In genomic region chr1:12600880-12601633, GRCh38 we compare ENCODE assay signal across 1 cellular context.
TF ChIP-seq lines count a peak whose summit lies in the region.

No MANE protein-coding gene starts in this region.

TF ChIP-seq in SK-N-SH treated with all-trans-retinoic acid at 6 μM for 48 hours, 23 proteins besides CTCF, POLR2A, EP300 and RAD21:
- TF ChIP-seq TSHZ2 (CRISPR knock-in tag; IDR thresholded peaks at IDR 0.05) (0 out of 2 replicates have a peak, but pooled peaks have one; percentile 11), RARB (CRISPR knock-in tag; IDR thresholded peaks at IDR 0.05) (no peak)
